ENCODE assay signal across 1 cellular context in genomic region chr5:102296229-102296817, GRCh38.
TF ChIP-seq lines count a peak whose summit lies in the region.

TSS of gene SLCO4C1 (minus strand) at chr5:102296284. CDS start at chr5:102296262, 22 bp downstream.

TF ChIP-seq in HepG2, 621 proteins besides CTCF, POLR2A, EP300 and RAD21 (continued from another document and continues in another):
- peak; percentile 95 for TF ChIP-seq ZNF687 (CRISPR knock-in tag; IDR thresholded peaks at IDR 0.05)
- TF ChIP-seq KAT2B (IDR thresholded peaks at IDR 0.05; ENCODE audit: borderline replicate concordance, low read depth, low read length): no peak
- peak; percentile 29; the same call in 1 of the 2 replicates for TF ChIP-seq ZNF230 (CRISPR knock-in tag; IDR thresholded peaks at IDR 0.05)
- no peak for TF ChIP-seq ZNF318 (CRISPR knock-in tag; IDR thresholded peaks at IDR 0.05)
- TF ChIP-seq SMAD3 (CRISPR knock-in tag; IDR thresholded peaks at IDR 0.05): peak; percentile 43; the same call in 1 of the 2 replicates
- TF ChIP-seq CBFB (CRISPR knock-in tag; IDR thresholded peaks at IDR 0.05): peak; percentile 84
- TF ChIP-seq IRF9 (CRISPR knock-in tag; IDR thresholded peaks at IDR 0.05; ENCODE audit: borderline replicate concordance): peak; percentile 67; the same call in 1 of the 2 replicates
- peak; percentile 94 for TF ChIP-seq ZNF883 (CRISPR knock-in tag; IDR thresholded peaks at IDR 0.05; ENCODE audit: not compliant biosample characterization)
- 0 out of 2 replicates have a peak, but pooled peaks have one; percentile 19 for TF ChIP-seq HMGXB3 (CRISPR knock-in tag; IDR thresholded peaks at IDR 0.05; ENCODE audit: borderline replicate concordance)
- TF ChIP-seq GTF3A (CRISPR knock-in tag; conservative IDR thresholded peaks at IDR 0.05): no peak
- no peak for TF ChIP-seq TGIF2 (CRISPR knock-in tag; IDR thresholded peaks at IDR 0.05)
- TF ChIP-seq SAP130 (CRISPR knock-in tag; IDR thresholded peaks at IDR 0.05; ENCODE audit: low read depth): peak; percentile 73
- no peak; the same call in 1 of the 2 replicates for TF ChIP-seq ZBTB7A (CRISPR knock-in tag; IDR thresholded peaks at IDR 0.05)
- TF ChIP-seq TAF1 (CRISPR knock-in tag; IDR thresholded peaks at IDR 0.05): peak; percentile 78; the same call in 1 of the 2 replicates
- TF ChIP-seq ZFP82 (CRISPR knock-in tag; IDR thresholded peaks at IDR 0.05; ENCODE audit: borderline replicate concordance): peak; percentile 92; the same call in 1 of the 2 replicates
- no peak for TF ChIP-seq ZBTB44 (CRISPR knock-in tag; IDR thresholded peaks at IDR 0.05)
- no peak for TF ChIP-seq ZNF512 (CRISPR knock-in tag; IDR thresholded peaks at IDR 0.05)
- peak; percentile 44 for TF ChIP-seq IKZF4 (CRISPR knock-in tag; IDR thresholded peaks at IDR 0.05; ENCODE audit: borderline replicate concordance, low read depth, not compliant biosample characterization)
- TF ChIP-seq SRY (CRISPR knock-in tag; IDR thresholded peaks at IDR 0.05): no peak
- peak; percentile 70 for TF ChIP-seq RBFOX2 (IDR thresholded peaks at IDR 0.05; ENCODE audit: low read depth, low read length)
- TF ChIP-seq TAF15 (IDR thresholded peaks at IDR 0.05; ENCODE audit: low read depth, low read length, poor library complexity, severe bottlenecking): no peak
- TF ChIP-seq ZMYM2 (CRISPR knock-in tag; IDR thresholded peaks at IDR 0.05): 0 out of 2 replicates have a peak, but pooled peaks have one; percentile 19
- TF ChIP-seq IRF1 (CRISPR knock-in tag; IDR thresholded peaks at IDR 0.05; ENCODE audit: low read depth): no peak
- TF ChIP-seq ZBTB38 (CRISPR knock-in tag; IDR thresholded peaks at IDR 0.05): no peak
- TF ChIP-seq ZNF362 (CRISPR knock-in tag; IDR thresholded peaks at IDR 0.05; ENCODE audit: borderline replicate concordance): peak; percentile 60; the same call in 1 of the 2 replicates
- TF ChIP-seq ZNF354B (CRISPR knock-in tag; IDR thresholded peaks at IDR 0.05): no peak
- no peak for TF ChIP-seq CC2D1A (CRISPR knock-in tag; IDR thresholded peaks at IDR 0.05)
- TF ChIP-seq ZNF550 (CRISPR knock-in tag; IDR thresholded peaks at IDR 0.05; ENCODE audit: borderline replicate concordance): no peak
- TF ChIP-seq MTF2 (CRISPR knock-in tag; IDR thresholded peaks at IDR 0.05; ENCODE audit: borderline replicate concordance): peak; percentile 91
